1 cellular context compared by ENCODE assay signal in the genomic region with DNA sequence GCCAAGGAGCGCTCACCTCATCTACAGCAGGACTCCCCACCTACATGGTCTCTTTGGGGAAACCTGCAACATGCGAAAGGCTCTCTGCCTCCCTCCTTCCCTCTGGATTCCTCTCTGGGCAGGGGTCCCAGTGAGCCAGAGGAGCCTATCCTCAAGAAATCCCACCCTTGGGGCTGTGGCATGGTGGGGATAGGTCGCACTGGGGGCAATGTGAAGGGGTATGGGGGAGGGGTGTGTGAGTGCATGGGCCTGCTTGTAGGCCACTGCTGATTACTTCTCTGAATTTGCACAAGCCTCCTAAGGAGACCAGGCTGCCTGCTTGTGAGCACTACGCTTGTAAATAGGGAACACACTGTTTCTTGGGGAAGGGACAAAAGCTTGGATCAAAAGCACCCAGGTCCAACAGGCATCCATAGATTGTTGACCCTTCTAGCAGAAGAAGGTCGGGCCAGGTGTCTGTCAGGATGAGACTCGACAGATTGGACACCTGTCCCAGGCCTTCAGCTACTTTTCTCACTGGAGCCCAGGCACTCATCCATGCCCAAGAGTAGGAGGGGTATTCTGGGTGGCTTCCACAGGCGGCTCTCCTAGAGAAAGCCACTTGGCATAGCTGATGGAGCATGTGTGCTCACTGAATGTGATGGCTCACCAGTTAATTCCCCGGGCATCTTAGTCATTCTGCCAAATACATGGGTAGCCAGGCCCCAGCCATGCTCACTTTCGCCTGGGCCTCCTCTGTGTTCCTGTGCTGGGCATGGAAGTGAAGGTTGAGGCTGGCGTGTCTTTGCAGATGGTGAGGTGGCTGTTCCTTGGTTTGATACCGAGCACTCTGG.
TF ChIP-seq lines count a peak whose summit lies in the region.

No MANE protein-coding gene starts in this region.

TF ChIP-seq in GM12878, 131 proteins besides CTCF, POLR2A, EP300 and RAD21 (continued from another document):
- TF ChIP-seq, protein P1, sequence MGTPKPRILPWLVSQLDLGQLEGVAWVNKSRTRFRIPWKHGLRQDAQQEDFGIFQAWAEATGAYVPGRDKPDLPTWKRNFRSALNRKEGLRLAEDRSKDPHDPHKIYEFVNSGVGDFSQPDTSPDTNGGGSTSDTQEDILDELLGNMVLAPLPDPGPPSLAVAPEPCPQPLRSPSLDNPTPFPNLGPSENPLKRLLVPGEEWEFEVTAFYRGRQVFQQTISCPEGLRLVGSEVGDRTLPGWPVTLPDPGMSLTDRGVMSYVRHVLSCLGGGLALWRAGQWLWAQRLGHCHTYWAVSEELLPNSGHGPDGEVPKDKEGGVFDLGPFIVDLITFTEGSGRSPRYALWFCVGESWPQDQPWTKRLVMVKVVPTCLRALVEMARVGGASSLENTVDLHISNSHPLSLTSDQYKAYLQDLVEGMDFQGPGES (IDR thresholded peaks at IDR 0.05): no peak
- TF ChIP-seq NBN (IDR thresholded peaks at IDR 0.05) (no peak), POLR2AphosphoS2 (IDR thresholded peaks at IDR 0.05; ENCODE audit: low read depth, low read length) (no peak), MYC (IDR thresholded peaks at IDR 0.05; ENCODE audit: insufficient read depth, insufficient read length, insufficient replicate concordance, low read length, severe bottlenecking) (no peak), CBX5 (IDR thresholded peaks at IDR 0.05; ENCODE audit: low read depth) (no peak), FOXM1 (IDR thresholded peaks at IDR 0.05; ENCODE audit: low read depth, low read length) (no peak)
